In the genomic region with DNA sequence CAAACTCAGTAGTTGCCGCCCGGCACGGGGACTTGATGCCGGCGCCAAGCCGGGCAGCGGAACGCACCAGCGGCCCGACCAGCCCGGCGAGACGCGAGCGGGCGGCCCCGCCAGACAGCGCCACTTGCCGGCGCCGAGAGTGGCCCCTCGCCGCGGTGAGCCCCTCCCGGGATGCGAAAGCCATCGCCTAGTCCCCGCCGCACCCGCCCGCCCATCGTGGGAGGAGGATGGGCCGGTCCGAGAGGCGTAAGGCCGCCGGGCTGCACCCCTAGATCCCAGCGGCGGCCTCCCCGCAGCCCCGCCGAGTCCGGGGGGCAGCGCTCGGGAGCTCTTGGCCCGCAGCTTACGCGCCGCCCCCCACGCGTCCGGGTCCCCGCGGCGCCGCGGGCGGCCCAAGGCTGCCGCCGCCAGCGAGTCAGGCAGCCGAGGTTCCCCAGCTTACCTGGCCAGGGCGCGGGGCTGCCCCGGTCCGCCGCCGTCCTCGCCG, we compare ENCODE assay signal across 8 cellular contexts. TPM values are rescaled to one million over a fixed set of nuclear protein-coding genes. Genes with fewer than 3 reads are reported as not detected.
DNase-seq lines count a peak whose midpoint lies in the region; ATAC-seq and TF ChIP-seq lines count a peak whose summit lies in the region.

No MANE protein-coding gene starts in this region.

- no peaks in the 10 kb centered on the region for H3K9me3 Mint-ChIP-seq in T-helper 2 cell treated with Interferon-gamma antibody and Interleukin-4, amounts not matched to agents 5 μg/mL and 100 μg/mL, for 36 hours
- H3K9me3 Mint-ChIP-seq in MCF 10A (ENCODE audit: unreplicated experiment): no peaks in the 10 kb centered on the region

- H3K4me3 Mint-ChIP-seq in T-helper 2 cell treated with Interferon-gamma antibody and Interleukin-4, amounts not matched to agents 5 μg/mL and 100 μg/mL, for 36 hours: peak overlapping the region; percentile 90
- peak overlapping the region; percentile 77 for H3K4me3 Mint-ChIP-seq in MCF 10A (ENCODE audit: unreplicated experiment)

- intact Hi-C loops in MCF 10A (cut with micrococcal nuclease): loop anchor here (2.0 kb wide), 1 partner anchor 146 kb away; the partner anchor contains the start of gene GOLGA8B

- no peak for TF ChIP-seq CTCF in MCF 10A (IDR thresholded peaks at IDR 0.05; ENCODE audit: unreplicated experiment)
- TF ChIP-seq CTCF in kidney epithelial cell (IDR thresholded peaks at IDR 0.05; ENCODE audit: insufficient read depth, low read length, poor library complexity, severe bottlenecking): no peak

- POLR2A ChIA-PET in MCF 10A (lab: Yijun Ruan, JAX): interaction anchor here (0.5 to 1.3 kb wide), 8 partner anchors 94 to 640 kb away, joined by 3 to 6 read pairs (median 4); partner anchors contain the start of genes GOLGA8B, NOP10 and NUTM1

- H3K27me3 Mint-ChIP-seq in T-helper 2 cell treated with Interferon-gamma antibody and Interleukin-4, amounts not matched to agents 5 μg/mL and 100 μg/mL, for 36 hours (ENCODE audit: low read depth): peaks cover 11% of the 10 kb centered on the region
- H3K27me3 Mint-ChIP-seq in MCF 10A (ENCODE audit: insufficient read depth, unreplicated experiment): no peaks in the 10 kb centered on the region

- BruUV-seq in MCF 10A (replicated peaks; lab: Mats Ljungman, UMichigan): no TSS peak

- H3K27me3 ChIP-seq in kidney epithelial cell (ENCODE audit: control insufficient read depth, insufficient read depth, low read length): no peaks in the 10 kb centered on the region

- peaks cover 24% of the 10 kb centered on the region for H3K4me1 Mint-ChIP-seq in T-helper 2 cell treated with Interferon-gamma antibody and Interleukin-4, amounts not matched to agents 5 μg/mL and 100 μg/mL, for 36 hours (ENCODE audit: low read depth)
- peaks cover 17% of the 10 kb centered on the region for H3K4me1 Mint-ChIP-seq in MCF 10A (ENCODE audit: insufficient read depth, unreplicated experiment)

- CTCF ChIA-PET in MCF 10A (lab: Yijun Ruan, JAX): interaction anchor here (0.6 kb wide), 1 partner anchor 212 kb away, joined by 3 read pairs; no protein-coding TSS in a partner anchor

- peak; percentile 21 to 79 (median 70) for DNase-seq in NCI-H1417 (lab: John Stamatoyannopoulos, UW)
- DNase-seq in NCI-H1417 treated with DMSO at 0.1 percent for 48 hours (lab: John Stamatoyannopoulos, UW): no peak
- DNase-seq in T-helper 2 cell treated with Interferon-gamma antibody and Interleukin-4, amounts not matched to agents 5 μg/mL and 100 μg/mL, for 36 hours (ENCODE audit: low spot score): peak; percentile 53
- peak; percentile 35 for DNase-seq in MCF 10A (ENCODE audit: unreplicated experiment)
- no peak for DNase-seq in kidney epithelial cell (ENCODE audit: low read depth)
- DNase-seq in stimulated activated CD4-positive, alpha-beta T cell treated with anti-CD3 and anti-CD28 coated beads, Interleukin-4, amount 100 ng/mL, for 1 hour: peak; percentile 59
- no peak for DNase-seq in NCI-H1048 (lab: John Stamatoyannopoulos, UW)

- H3K27ac Mint-ChIP-seq in T-helper 2 cell treated with Interferon-gamma antibody and Interleukin-4, amounts not matched to agents 5 μg/mL and 100 μg/mL, for 36 hours: peak overlapping the region; percentile 65
- H3K27ac Mint-ChIP-seq in MCF 10A (ENCODE audit: low read depth, unreplicated experiment): peak overlapping the region; percentile 67

- H3K36me3 Mint-ChIP-seq in T-helper 2 cell treated with Interferon-gamma antibody and Interleukin-4, amounts not matched to agents 5 μg/mL and 100 μg/mL, for 36 hours (ENCODE audit: low read depth): peaks cover 37% of the 10 kb centered on the region
- H3K36me3 Mint-ChIP-seq in MCF 10A (ENCODE audit: insufficient read depth, unreplicated experiment): peaks cover 17% of the 10 kb centered on the region

- H3K4me3 ChIP-seq in kidney epithelial cell (ENCODE audit: low read depth, low read length): peak overlapping the region; percentile 49

- no peaks in the 10 kb centered on the region for H3K36me3 ChIP-seq in kidney epithelial cell (ENCODE audit: control insufficient read depth, insufficient read depth, low read length)

- peak; percentile 58 for ATAC-seq in HG02885 (IDR thresholded peaks at IDR 0.05; ENCODE audit: poor library complexity, unreplicated experiment)

RNA-seq across cellular contexts. Expression of gene GOLGA8A, which starts 0.6 kb away (rescaled TPM):
- total RNA-seq in MCF 10A (2022) (173 and 192 TPM in 2 replicates), kidney epithelial cell (21.8 and 22.9 TPM in 2 replicates)

Comparison
In these comparisons a context has a peak if more than half of its experiments do, and no peak if none do; other contexts are left out.
1. DNase-seq: peak in NCI-H1417 (3 of 3), T-helper 2 cell treated with Interferon-gamma antibody and Interleukin-4, amounts not matched to agents 5 μg/mL and 100 μg/mL, for 36 hours (single experiment), MCF 10A (single experiment) and stimulated activated CD4-positive, alpha-beta T cell treated with anti-CD3 and anti-CD28 coated beads, Interleukin-4, amount 100 ng/mL, for 1 hour (single experiment); none in NCI-H1417 treated with DMSO at 0.1 percent for 48 hours (single experiment), kidney epithelial cell (single experiment) and NCI-H1048 (single experiment).